8 cellular contexts compared by ENCODE assay signal in the genomic region with DNA sequence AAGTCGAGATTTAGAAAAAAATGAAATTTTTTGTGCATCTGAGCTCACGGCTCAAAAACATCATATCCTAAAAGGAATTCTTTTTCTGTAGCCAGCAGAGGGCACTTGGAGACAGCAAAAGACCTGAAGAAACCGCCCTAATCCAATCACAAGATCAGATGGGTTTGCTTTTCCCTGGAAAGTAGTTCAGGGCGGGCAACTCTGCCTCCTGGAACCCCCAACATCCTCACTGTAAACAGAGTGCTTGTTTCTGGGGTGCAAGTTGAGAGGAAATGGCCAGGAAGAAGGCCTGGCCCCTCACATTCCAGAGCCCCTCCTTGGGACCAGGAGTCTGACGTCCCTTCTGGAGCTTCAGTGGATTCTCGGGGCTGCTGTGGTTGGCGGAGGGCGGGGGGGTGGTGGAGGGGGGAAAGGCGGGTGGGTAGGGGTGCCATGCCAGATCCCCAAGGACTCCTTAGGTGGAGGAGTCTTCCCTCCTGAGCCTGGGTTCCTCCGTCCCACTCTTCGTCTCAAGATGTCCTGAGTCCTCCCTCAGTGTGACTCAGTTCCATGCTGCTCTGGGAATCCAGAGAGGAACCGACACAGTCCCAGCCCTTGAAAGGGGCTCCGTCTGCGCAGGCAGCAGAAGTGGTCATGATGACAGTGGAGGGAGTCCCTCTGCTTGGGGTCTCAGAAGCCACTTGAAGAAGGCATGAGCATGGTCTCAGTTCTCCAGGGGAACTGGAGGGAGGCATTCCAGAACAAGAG. TPM values are rescaled to one million over a fixed set of nuclear protein-coding genes. Genes with fewer than 3 reads are reported as not detected.
DNase-seq lines count a peak whose midpoint lies in the region; FAIRE-seq and TF ChIP-seq lines count a peak whose summit lies in the region.

No MANE protein-coding gene starts in this region.

- H3K36me3 ChIP-seq in GM06990 (ENCODE audit: control insufficient read depth, insufficient read depth, low read length) = no peaks in the 10 kb centered on the region
- H3K36me3 ChIP-seq in OCI-LY7 (ENCODE audit: insufficient read depth, low read length) = peaks cover 14% of the 10 kb centered on the region
- H3K36me3 ChIP-seq in endothelial cell of umbilical vein (ENCODE audit: control insufficient read depth in 2 of 2, extremely low read depth in 1 of 2, insufficient read depth in 2 of 2, low read length in 2 of 2) = peaks cover 0 to 3% of the 10 kb centered on the region in 2 experiments
- peaks cover 2% of the 10 kb centered on the region for H3K36me3 ChIP-seq in osteoblast (ENCODE audit: insufficient read depth, low read length)
- H3K36me3 ChIP-seq in effector memory CD4-positive, alpha-beta T cell (ENCODE audit: control insufficient read depth, insufficient read depth, low read length) = no peaks in the 10 kb centered on the region

- peak; percentile 63 for FAIRE-seq in endothelial cell of umbilical vein (lab: Jason Lieb, UNC)

- H3K27ac ChIP-seq in OCI-LY7 (ENCODE audit: low read depth, low read length, poor library complexity, severe bottlenecking) (no peak overlapping the region), endothelial cell of umbilical vein (ENCODE audit: insufficient read depth, low read depth, low read length) (no peak overlapping the region), osteoblast (ENCODE audit: low read depth, low read length) (no peak overlapping the region)
- H3K27ac ChIP-seq in effector memory CD4-positive, alpha-beta T cell (ENCODE audit: insufficient read depth, low read length, poor library complexity, severe bottlenecking) = no peak overlapping the region

- H3K79me2 ChIP-seq in OCI-LY7 (ENCODE audit: insufficient read depth, low read depth, low read length) (no peaks in the 10 kb centered on the region), endothelial cell of umbilical vein (ENCODE audit: control insufficient read depth, insufficient read depth, low read length) (no peaks in the 10 kb centered on the region), osteoblast (ENCODE audit: insufficient read depth, low read length) (no peaks in the 10 kb centered on the region)

- H3K4me1 ChIP-seq in OCI-LY7 (ENCODE audit: insufficient read depth, low read length, poor library complexity, severe bottlenecking) = peaks cover 3% of the 10 kb centered on the region
- no peaks in the 10 kb centered on the region for H3K4me1 ChIP-seq in endothelial cell of umbilical vein (ENCODE audit: control insufficient read depth, extremely low read depth, insufficient read depth, low read length)
- no peaks in the 10 kb centered on the region for H3K4me1 ChIP-seq in osteoblast (ENCODE audit: insufficient read depth, low read length)
- H3K4me1 ChIP-seq in effector memory CD4-positive, alpha-beta T cell (ENCODE audit: control insufficient read depth, insufficient read depth, low read length, poor library complexity, severe bottlenecking) = no peaks in the 10 kb centered on the region

- H2AFZ ChIP-seq in OCI-LY7 (ENCODE audit: low read length) (no peak overlapping the region), endothelial cell of umbilical vein (ENCODE audit: low read depth, low read length) (no peak overlapping the region), osteoblast (ENCODE audit: low read length) (peak overlapping the region; percentile 65)

- intact Hi-C loops in OCI-LY7 (cut with micrococcal nuclease; ENCODE audit: unreplicated experiment) (loop anchor here (2.0 to 5.0 kb wide), 2 partner anchors 212 to 335 kb away; no protein-coding TSS in a partner anchor), endothelial cell of umbilical vein (cut with micrococcal nuclease) (loop anchor here (1.0 kb wide), 2 partner anchors 214 to 310 kb away; no protein-coding TSS in a partner anchor)

- TF ChIP-seq CTCF in GM06990 (IDR thresholded peaks at IDR 0.05; ENCODE audit: insufficient read depth, low read length, poor library complexity, severe bottlenecking) (peak; percentile 37), OCI-LY7 (conservative IDR thresholded peaks at IDR 0.05; ENCODE audit: low read length) (peak; percentile 71), endothelial cell of umbilical vein (IDR thresholded peaks at IDR 0.05; ENCODE audit: extremely low read depth in 1 of 2, insufficient read depth in 1 of 2, low read depth in 1 of 2, low read length in 2 of 2) (peak; percentile 43 to 45), osteoblast (IDR thresholded peaks at IDR 0.05; ENCODE audit: extremely low read depth, low read depth, low read length) (peak; percentile 66)

- TF ChIP-seq POLR2A in endothelial cell of umbilical vein (IDR thresholded peaks at IDR 0.05; ENCODE audit: low read depth, low read length) = no peak

- no peak overlapping the region for H3K4me3 ChIP-seq in GM06990 (replicated peaks; ENCODE audit: low read depth, low read length)
- H3K4me3 ChIP-seq in OCI-LY7 (ENCODE audit: low read depth, low read length, poor library complexity, severe bottlenecking) = no peak overlapping the region
- H3K4me3 ChIP-seq in endothelial cell of umbilical vein (replicated peaks in 1 of 3; ENCODE audit: insufficient read depth in 1 of 3, low read depth in 1 of 3, low read length in 3 of 3) = no peak overlapping the region
- peak overlapping the region; percentile 42 for H3K4me3 ChIP-seq in osteoblast (ENCODE audit: insufficient read depth, low read length)
- H3K4me3 ChIP-seq in effector memory CD4-positive, alpha-beta T cell (ENCODE audit: insufficient read depth, low read depth, low read length, poor library complexity, severe bottlenecking) = no peak overlapping the region

- no peak overlapping the region for H3K9ac ChIP-seq in endothelial cell of umbilical vein (replicated peaks; ENCODE audit: extremely low read depth, insufficient read depth, low read length)

- DNase-seq in 8988T (peak; percentile 56), GM06990 (ENCODE audit: extremely low read depth, insufficient read length) (no peak), OCI-LY7 (ENCODE audit: low spot score) (peak; percentile 40), endothelial cell of umbilical vein (ENCODE audit: low read depth, low spot score) (peak; percentile 46), osteoblast (ENCODE audit: insufficient read length, low spot score, missing footprints) (peak; percentile 88), mucosa of gallbladder (ENCODE audit: low spot score) (no peak)
- DNase-seq in effector memory CD4-positive, alpha-beta T cell = no peak
- no peak for DNase-seq in stimulated activated CD4-positive, alpha-beta T cell treated with anti-CD3 and anti-CD28 coated beads, Interleukin-4, amount 100 ng/mL, for 4 hours

- no peaks in the 10 kb centered on the region for H3K27me3 ChIP-seq in GM06990 (replicated peaks; ENCODE audit: control insufficient read depth, insufficient read depth, low read length)
- H3K27me3 ChIP-seq in endothelial cell of umbilical vein (ENCODE audit: control insufficient read depth in 2 of 2, insufficient read depth in 2 of 2, low read length in 2 of 2) = peaks cover 4 to 7% of the 10 kb centered on the region in 2 experiments
- peaks cover 10% of the 10 kb centered on the region for H3K27me3 ChIP-seq in osteoblast (ENCODE audit: insufficient read depth, low read length)
- no peaks in the 10 kb centered on the region for H3K27me3 ChIP-seq in effector memory CD4-positive, alpha-beta T cell (replicated peaks; ENCODE audit: control insufficient read depth, insufficient read depth, low read length, poor library complexity, severe bottlenecking)

- CTCF ChIA-PET in OCI-LY7 (lab: Charles Lee; ENCODE audit: unreplicated experiment) = interaction anchor here (0.6 to 1.0 kb wide), 2 partner anchors 17 to 110 kb away, joined by 3 read pairs; no protein-coding TSS in a partner anchor
- CTCF ChIA-PET in endothelial cell of umbilical vein (lab: Charles Lee) = interaction anchor here (0.6 to 3.1 kb wide), 41 partner anchors 9 to 1649 kb away, joined by 3 to 105 read pairs (median 5); partner anchors contain the start of gene VIPR1

- H4K20me1 ChIP-seq in OCI-LY7 (ENCODE audit: insufficient read depth, low read length) = no peaks in the 10 kb centered on the region
- H4K20me1 ChIP-seq in endothelial cell of umbilical vein (replicated peaks; ENCODE audit: control insufficient read depth, extremely low read depth, insufficient read depth, low read length) = no peaks in the 10 kb centered on the region
- no peaks in the 10 kb centered on the region for H4K20me1 ChIP-seq in osteoblast (ENCODE audit: insufficient read depth, low read length)

- BruUV-seq in OCI-LY7 (replicated peaks; lab: Mats Ljungman, UMichigan) = no TSS peak
- BruUV-seq in endothelial cell of umbilical vein (replicated peaks; lab: Mats Ljungman, UMichigan) = no TSS peak

- dilution Hi-C loops in endothelial cell of umbilical vein (cut with MboI; ENCODE audit: extremely low pct_ligation_motif_present, low sequenced_read_pairs) = no loop called here

- POLR2A ChIA-PET in OCI-LY7 (lab: Charles Lee) = interaction anchor here (0.6 to 1.6 kb wide), 2 partner anchors 131 to 1919 kb away, joined by 3 to 4 read pairs; no protein-coding TSS in a partner anchor
- POLR2A ChIA-PET in endothelial cell of umbilical vein (lab: Charles Lee) = no interaction called here

- no peaks in the 10 kb centered on the region for H3K9me1 ChIP-seq in endothelial cell of umbilical vein (replicated peaks; ENCODE audit: control insufficient read depth, extremely low read depth, insufficient read depth, low read length)

- H3K9me3 ChIP-seq in OCI-LY7 (ENCODE audit: low read length) = no peaks in the 10 kb centered on the region
- H3K9me3 ChIP-seq in endothelial cell of umbilical vein (replicated peaks; ENCODE audit: control insufficient read depth, insufficient read depth, low read length) = no peaks in the 10 kb centered on the region
- no peaks in the 10 kb centered on the region for H3K9me3 ChIP-seq in osteoblast (ENCODE audit: low read depth, low read length)
- no peaks in the 10 kb centered on the region for H3K9me3 ChIP-seq in effector memory CD4-positive, alpha-beta T cell (ENCODE audit: control insufficient read depth, low read length)

- H3K4me2 ChIP-seq in OCI-LY7 (ENCODE audit: low read length) = no peak overlapping the region
- H3K4me2 ChIP-seq in endothelial cell of umbilical vein (ENCODE audit: insufficient read depth, low read length) = no peak overlapping the region
- H3K4me2 ChIP-seq in osteoblast (ENCODE audit: insufficient read depth, low read length) = peak overlapping the region; percentile 63

- no peaks in the 10 kb centered on the region for H3K9me2 ChIP-seq in OCI-LY7 (ENCODE audit: insufficient read depth, low read length)

RNA-seq across cellular contexts. Expression of gene CCK, which starts 35.9 kb away (rescaled TPM):
- total RNA-seq in OCI-LY7 (2014; rRNA removed; shearing (Covaris generic)) = not detected in 2 replicates
- not detected in 2 replicates for total RNA-seq in OCI-LY7 (2022)
- not detected in 2 replicates for total RNA-seq in endothelial cell of umbilical vein
- not detected in 2 replicates for polyA plus RNA-seq in endothelial cell of umbilical vein
- polyA plus RNA-seq in endothelial cell of umbilical vein (2011; cell fraction: cytosol; rRNA removed) = not detected in 2 replicates
- polyA plus RNA-seq in endothelial cell of umbilical vein (2011; cell fraction: nucleus; rRNA removed) = not detected in 2 replicates
- not detected in 2 replicates for polyA plus RNA-seq in endothelial cell of umbilical vein (2012)
- not detected in 2 replicates for polyA minus RNA-seq in endothelial cell of umbilical vein
- polyA minus RNA-seq in endothelial cell of umbilical vein (2011; cell fraction: cytosol; rRNA and poly(A)+ RNA removed) = not detected
- not detected in 2 replicates for polyA minus RNA-seq in endothelial cell of umbilical vein (2011; cell fraction: nucleus; rRNA and poly(A)+ RNA removed)
- not detected in 2 replicates for total RNA-seq in osteoblast
- total RNA-seq in mucosa of gallbladder = 1.3 TPM

Comparison
In these comparisons a context has a peak if more than half of its experiments do, and no peak if none do; other contexts are left out.
1. DNase-seq: peak in 8988T (single experiment), OCI-LY7 (single experiment), endothelial cell of umbilical vein (single experiment) and osteoblast (single experiment); none in GM06990 (single experiment), effector memory CD4-positive, alpha-beta T cell (0 of 3), stimulated activated CD4-positive, alpha-beta T cell treated with anti-CD3 and anti-CD28 coated beads, Interleukin-4, amount 100 ng/mL, for 4 hours (0 of 2) and mucosa of gallbladder (single experiment).
2. Peak in every context shown above with its lines, with median percentiles within 50 percentile points of each other: CTCF ChIP-seq.